ENCODE assay signal across 8 cellular contexts in genomic region chr17:48907713-48908046, GRCh38. TPM values are rescaled to one million over a fixed set of nuclear protein-coding genes. Genes with fewer than 3 reads are reported as not detected.
A peak's percentile ranks its signal among the peaks of the same experiment; 100 is the strongest.
DNase-seq lines count a peak whose midpoint lies in the region; ATAC-seq, FAIRE-seq and TF ChIP-seq lines count a peak whose summit lies in the region.

No MANE protein-coding gene starts in this region.

- DNase-seq in NCI-H2171 treated with DMSO at 0.1 percent for 48 hours (lab: John Stamatoyannopoulos, UW) (peak; percentile 53), NCI-H2171 (lab: John Stamatoyannopoulos, UW) (no peak), NCI-H1694 treated with DMSO at 0.1 percent for 48 hours (lab: John Stamatoyannopoulos, UW) (peak; percentile 34), bronchial epithelial cell (ENCODE audit: low read depth) (peak; percentile 52), lower lobe of right lung (no peak), upper lobe of left lung (no peak), GOT3 (lab: John Stamatoyannopoulos, UW) (no peak), RPMI8226 (no peak)

- H3K9me3 ChIP-seq in lower lobe of right lung, result no peaks in the 10 kb centered on the region
- no peaks in the 10 kb centered on the region for H3K9me3 ChIP-seq in upper lobe of left lung

- H3K27me3 ChIP-seq in bronchial epithelial cell (ENCODE audit: control insufficient read depth, insufficient read depth, low read length), result no peaks in the 10 kb centered on the region
- H3K27me3 ChIP-seq in lower lobe of right lung (ENCODE audit: low read depth), result no peaks in the 10 kb centered on the region
- H3K27me3 ChIP-seq in upper lobe of left lung, result no peaks in the 10 kb centered on the region

- H3K36me3 ChIP-seq in bronchial epithelial cell (ENCODE audit: control insufficient read depth, insufficient read depth, low read length) (peaks cover 8% of the 10 kb centered on the region), lower lobe of right lung (peaks cover 11% of the 10 kb centered on the region), upper lobe of left lung (peaks cover 0 to 19% (median 4%) of the 10 kb centered on the region in 4 donors)

- no peak for TF ChIP-seq POLR2A in upper lobe of left lung (IDR thresholded peaks at IDR 0.05)

- TF ChIP-seq CTCF in bronchial epithelial cell (IDR thresholded peaks at IDR 0.05; ENCODE audit: insufficient read depth, low read length, severe bottlenecking) (no peak), lower lobe of right lung (IDR thresholded peaks at IDR 0.05) (no peak), upper lobe of left lung (IDR thresholded peaks at IDR 0.05) (no peak)

- WGBS in upper lobe of left lung, 2 donors, result 43 to 47% methylated on average over 2 of the region's 2 CpGs

- intact Hi-C loops in lower lobe of right lung (cut with DNase I), result no loop called here

- no peak for FAIRE-seq in bronchial epithelial cell (lab: Jason Lieb, UNC)

- peak; percentile 4 to 17 for ATAC-seq in lower lobe of right lung
- ATAC-seq in upper lobe of left lung (ENCODE audit: low FRiP score in 2 of 2), result peak in 1 of 2 donors; percentile 5

- peak overlapping the region; percentile 79 for H3K4me3 ChIP-seq in bronchial epithelial cell (ENCODE audit: low read depth, low read length)
- peak overlapping the region; percentile 74 for H3K4me3 ChIP-seq in lower lobe of right lung
- H3K4me3 ChIP-seq in upper lobe of left lung, result peak overlapping the region; percentile 3 to 96 (median 96)

- peaks cover 22% of the 10 kb centered on the region for H3K4me1 ChIP-seq in lower lobe of right lung
- peaks cover 27 to 31% (median 30%) of the 10 kb centered on the region in 4 donors for H3K4me1 ChIP-seq in upper lobe of left lung

- peak overlapping the region; percentile 84 for H3K27ac ChIP-seq in lower lobe of right lung
- H3K27ac ChIP-seq in upper lobe of left lung, result peak overlapping the region; percentile 88 to 95 (median 94)

- TF ChIP-seq EP300 in upper lobe of left lung (IDR thresholded peaks at IDR 0.05), result no peak

RNA-seq across cellular contexts. Expression of gene UBE2Z, which starts 0.5 kb away (rescaled TPM):
- total RNA-seq in bronchial epithelial cell (37.9 and 71.8 TPM in 2 replicates), lower lobe of right lung (65.0 TPM), upper lobe of left lung (10 to 100 TPM; 38.6 to 79.6 (median 60.7) TPM)

RNA-seq across cellular contexts. Expression of gene ATP5MC1, which starts 15.1 kb away (rescaled TPM):
- 21.4 and 23.4 TPM in 2 replicates for total RNA-seq in bronchial epithelial cell
- 42.6 TPM for total RNA-seq in lower lobe of right lung
- total RNA-seq in upper lobe of left lung, result 10 to 100 TPM; 11.5 to 55.3 (median 43.6) TPM

RNA-seq across cellular contexts. Expression of gene SNF8, which starts 37.0 kb away (rescaled TPM):
- total RNA-seq in bronchial epithelial cell, result 77.7 and 98.3 TPM in 2 replicates
- 76.9 TPM for total RNA-seq in lower lobe of right lung
- 100 to 1,000 TPM in 2 of 6 donors, 10 to 100 TPM in 4; 76.5 to 110 (median 89.7) TPM for total RNA-seq in upper lobe of left lung

Comparison
In these comparisons a context has a peak if more than half of its experiments do, and no peak if none do; other contexts are left out.
1. DNase-seq: peak in NCI-H2171 treated with DMSO at 0.1 percent for 48 hours (single experiment), NCI-H1694 treated with DMSO at 0.1 percent for 48 hours (single experiment) and bronchial epithelial cell (single experiment); none in NCI-H2171 (single experiment), lower lobe of right lung (single experiment), upper lobe of left lung (0 of 2), GOT3 (single experiment) and RPMI8226 (single experiment).
2. Peak in every context shown above with its lines, with median percentiles within 50 percentile points of each other: H3K4me3 ChIP-seq.